Comparison of ENCODE assay signal across 1 cellular context in genomic region chr22:27111796-27112195, GRCh38.
TF ChIP-seq lines count a peak whose summit lies in the region.

No MANE protein-coding gene starts in this region.

TF ChIP-seq in A549, 52 proteins besides CTCF, POLR2A, EP300 and RAD21 (continued from another document):
- TF ChIP-seq KDM1A (IDR thresholded peaks at IDR 0.05; ENCODE audit: low read depth) (no peak), CHD2 (IDR thresholded peaks at IDR 0.05; ENCODE audit: low read length, partially characterized antibody) (no peak), HDAC2 (IDR thresholded peaks at IDR 0.05) (no peak), ZC3H11A (IDR thresholded peaks at IDR 0.05) (no peak), NPAS2 (CRISPR knock-in tag; IDR thresholded peaks at IDR 0.05; ENCODE audit: borderline replicate concordance) (no peak), ESRRA (IDR thresholded peaks at IDR 0.05; ENCODE audit: borderline replicate concordance, low read length) (no peak), CBX2 (IDR thresholded peaks at IDR 0.05; ENCODE audit: borderline replicate concordance, low read depth) (no peak), RNF2 (IDR thresholded peaks at IDR 0.05; ENCODE audit: borderline replicate concordance, low read depth) (no peak)
